9 cellular contexts compared by ENCODE assay signal in genomic region chr1:225847610-225848009, GRCh38. TPM values are rescaled to one million over a fixed set of nuclear protein-coding genes. Genes with fewer than 3 reads are reported as not detected.
DNase-seq lines count a peak whose midpoint lies in the region; ATAC-seq lines count a peak whose summit lies in the region.
"Had no signal": no experiment of that assay in that cellular context is flagged by ENCODE, and none has a peak within 500 bp of the region (broad histone marks: within the 10 kb centered on the region; RNA-seq: fewer than 3 reads in every experiment).

No MANE protein-coding gene starts in this region.

- H3K27ac Mint-ChIP-seq in activated T-cell treated with anti-CD3 and anti-CD28 coated beads, Interleukin-2, amount 50 U/mL, for 72 hours, result peak overlapping the region; percentile 6
- H3K27ac Mint-ChIP-seq in activated naive CD8-positive, alpha-beta T cell treated with anti-CD3 and anti-CD28 coated beads, Interleukin-2, amount 10 ng/mL, durations not matched to agents 7 days and 5 days, result peak overlapping the region; percentile 81
- peak overlapping the region; percentile 89 for H3K27ac Mint-ChIP-seq in stimulated activated naive B cell treated with anti-CD40 and anti-IgM and Interleukin-4, amounts not matched to agents 10 μg/mL and 1 μg/mL and 100 μg/mL, for 72 hours

- peaks cover 33% of the 10 kb centered on the region for H3K4me1 Mint-ChIP-seq in activated T-cell treated with anti-CD3 and anti-CD28 coated beads, Interleukin-2, amount 50 U/mL, for 72 hours (ENCODE audit: low read depth)
- H3K4me1 Mint-ChIP-seq in activated naive CD8-positive, alpha-beta T cell treated with anti-CD3 and anti-CD28 coated beads, Interleukin-2, amount 10 ng/mL, durations not matched to agents 7 days and 5 days, result peaks cover 37% of the 10 kb centered on the region
- peaks cover 54 to 71% of the 10 kb centered on the region in 2 donors for H3K4me1 Mint-ChIP-seq in stimulated activated naive B cell treated with anti-CD40 and anti-IgM and Interleukin-4, amounts not matched to agents 10 μg/mL and 1 μg/mL and 100 μg/mL, for 72 hours

- no peak overlapping the region for H3K4me3 Mint-ChIP-seq in activated T-cell treated with anti-CD3 and anti-CD28 coated beads, Interleukin-2, amount 50 U/mL, for 72 hours
- H3K4me3 Mint-ChIP-seq in activated naive CD8-positive, alpha-beta T cell treated with anti-CD3 and anti-CD28 coated beads, Interleukin-2, amount 10 ng/mL, durations not matched to agents 7 days and 5 days, result no peak overlapping the region
- peak overlapping the region in 1 of 2 donors; percentile 45 for H3K4me3 Mint-ChIP-seq in stimulated activated naive B cell treated with anti-CD40 and anti-IgM and Interleukin-4, amounts not matched to agents 10 μg/mL and 1 μg/mL and 100 μg/mL, for 72 hours

- H3K27me3 Mint-ChIP-seq in activated T-cell treated with anti-CD3 and anti-CD28 coated beads, Interleukin-2, amount 50 U/mL, for 72 hours (ENCODE audit: low read depth), result no peaks in the 10 kb centered on the region
- no peaks in the 10 kb centered on the region for H3K27me3 Mint-ChIP-seq in activated naive CD8-positive, alpha-beta T cell treated with anti-CD3 and anti-CD28 coated beads, Interleukin-2, amount 10 ng/mL, durations not matched to agents 7 days and 5 days
- no peaks in the 10 kb centered on the region for H3K27me3 Mint-ChIP-seq in stimulated activated naive B cell treated with anti-CD40 and anti-IgM and Interleukin-4, amounts not matched to agents 10 μg/mL and 1 μg/mL and 100 μg/mL, for 72 hours

- H3K9me3 Mint-ChIP-seq in activated T-cell treated with anti-CD3 and anti-CD28 coated beads, Interleukin-2, amount 50 U/mL, for 72 hours, result no peaks in the 10 kb centered on the region
- no peaks in the 10 kb centered on the region for H3K9me3 Mint-ChIP-seq in activated naive CD8-positive, alpha-beta T cell treated with anti-CD3 and anti-CD28 coated beads, Interleukin-2, amount 10 ng/mL, durations not matched to agents 7 days and 5 days
- peaks cover 0 to 6% of the 10 kb centered on the region in 2 donors for H3K9me3 Mint-ChIP-seq in stimulated activated naive B cell treated with anti-CD40 and anti-IgM and Interleukin-4, amounts not matched to agents 10 μg/mL and 1 μg/mL and 100 μg/mL, for 72 hours

- DNase-seq in activated T-cell treated with anti-CD3 and anti-CD28 coated beads, Interleukin-2, amount 50 U/mL, for 72 hours, result no peak
- DNase-seq in activated T-cell treated with anti-CD3 and anti-CD28 coated beads for 4 hours (no peak), cortex of kidney (lab: John Stamatoyannopoulos, UW) (no peak), anterior cingulate cortex (lab: John Stamatoyannopoulos, UW) (no peak), NCI-H526 (lab: John Stamatoyannopoulos, UW) (no peak)
- DNase-seq in activated naive CD8-positive, alpha-beta T cell treated with anti-CD3 and anti-CD28 coated beads, Interleukin-2, amount 10 ng/mL, durations not matched to agents 7 days and 5 days, result no peak
- DNase-seq in stimulated activated naive B cell treated with anti-CD40 and anti-IgM and Interleukin-4, amounts not matched to agents 10 μg/mL and 1 μg/mL and 100 μg/mL, for 72 hours, result no peak

- ATAC-seq in activated T-cell treated with anti-CD3 and anti-CD28 coated beads, Interleukin-2, amount 50 U/mL, for 72 hours (replicated peaks in 1 of 2), result no peak
- peak; percentile 15 for ATAC-seq in HG03571 (IDR thresholded peaks at IDR 0.05; ENCODE audit: unreplicated experiment)
- no peak for ATAC-seq in activated naive CD8-positive, alpha-beta T cell treated with anti-CD3 and anti-CD28 coated beads, Interleukin-2, amount 10 ng/mL, durations not matched to agents 7 days and 5 days (ENCODE audit: low read depth)
- no peak for ATAC-seq in stimulated activated naive B cell treated with anti-CD40 and anti-IgM and Interleukin-4, amounts not matched to agents 10 μg/mL and 1 μg/mL and 100 μg/mL, for 72 hours (replicated peaks)

- peaks cover 2 to 16% of the 10 kb centered on the region in 2 donors for H3K36me3 Mint-ChIP-seq in activated T-cell treated with anti-CD3 and anti-CD28 coated beads, Interleukin-2, amount 50 U/mL, for 72 hours (ENCODE audit: insufficient read depth in 2 of 2)
- peaks cover 36% of the 10 kb centered on the region for H3K36me3 Mint-ChIP-seq in activated naive CD8-positive, alpha-beta T cell treated with anti-CD3 and anti-CD28 coated beads, Interleukin-2, amount 10 ng/mL, durations not matched to agents 7 days and 5 days
- H3K36me3 Mint-ChIP-seq in stimulated activated naive B cell treated with anti-CD40 and anti-IgM and Interleukin-4, amounts not matched to agents 10 μg/mL and 1 μg/mL and 100 μg/mL, for 72 hours, result peaks cover 32 to 50% of the 10 kb centered on the region in 2 donors

- POLR2A ChIA-PET in activated naive CD8-positive, alpha-beta T cell treated with anti-CD3 and anti-CD28 coated beads, Interleukin-2, amount 10 ng/mL, durations not matched to agents 7 days and 5 days (lab: Charles Lee), result no interaction called here

RNA-seq across cellular contexts. Expression of gene TMEM63A, which starts 34.6 kb away (rescaled TPM):
- 10 to 100 TPM; 44.9 to 49.7 TPM for total RNA-seq in activated T-cell treated with anti-CD3 and anti-CD28 coated beads, Interleukin-2, amount 50 U/mL, for 72 hours
- total RNA-seq in activated naive CD8-positive, alpha-beta T cell treated with anti-CD3 and anti-CD28 coated beads, Interleukin-2, amount 10 ng/mL, durations not matched to agents 7 days and 5 days, result 100 to 1,000 TPM; 196 to 198 TPM

RNA-seq across cellular contexts. Expression of gene EPHX1, which starts 37.7 kb away (rescaled TPM):
- 1 to 10 TPM; 2.6 to 3.8 TPM for total RNA-seq in activated T-cell treated with anti-CD3 and anti-CD28 coated beads, Interleukin-2, amount 50 U/mL, for 72 hours
- total RNA-seq in activated naive CD8-positive, alpha-beta T cell treated with anti-CD3 and anti-CD28 coated beads, Interleukin-2, amount 10 ng/mL, durations not matched to agents 7 days and 5 days, result 1 to 10 TPM; 2.3 to 2.5 TPM

RNA-seq across cellular contexts. Expression of gene LEFTY1, which starts 41.3 kb away (rescaled TPM):
- total RNA-seq in activated T-cell treated with anti-CD3 and anti-CD28 coated beads, Interleukin-2, amount 50 U/mL, for 72 hours, result not detected
- under 1 TPM in 1 of 2 experiments, not detected in 1; 0.19 TPM for total RNA-seq in activated naive CD8-positive, alpha-beta T cell treated with anti-CD3 and anti-CD28 coated beads, Interleukin-2, amount 10 ng/mL, durations not matched to agents 7 days and 5 days
- total RNA-seq: activated CD8-positive, alpha-beta memory T cell treated with anti-CD3 and anti-CD28 coated beads for 36 hours had no signal

Comparison
In these comparisons a context has a peak if more than half of its experiments do, and no peak if none do; other contexts are left out.
1. H3K27ac Mint-ChIP-seq: peak in every context shown above with its lines; median percentile 89 in stimulated activated naive B cell treated with anti-CD40 and anti-IgM and Interleukin-4, amounts not matched to agents 10 μg/mL and 1 μg/mL and 100 μg/mL, for 72 hours; 81 in activated naive CD8-positive, alpha-beta T cell treated with anti-CD3 and anti-CD28 coated beads, Interleukin-2, amount 10 ng/mL, durations not matched to agents 7 days and 5 days; 6 in activated T-cell treated with anti-CD3 and anti-CD28 coated beads, Interleukin-2, amount 50 U/mL, for 72 hours.